ENCODE assay signal across 1 cellular context in genomic region chr18:57772387-57772799, GRCh38.
TF ChIP-seq lines count a peak whose summit lies in the region.

No MANE protein-coding gene starts in this region.

TF ChIP-seq in HepG2, 621 proteins besides CTCF, POLR2A, EP300 and RAD21 (continued from another document and continues in another):
- TF ChIP-seq, protein P1, sequence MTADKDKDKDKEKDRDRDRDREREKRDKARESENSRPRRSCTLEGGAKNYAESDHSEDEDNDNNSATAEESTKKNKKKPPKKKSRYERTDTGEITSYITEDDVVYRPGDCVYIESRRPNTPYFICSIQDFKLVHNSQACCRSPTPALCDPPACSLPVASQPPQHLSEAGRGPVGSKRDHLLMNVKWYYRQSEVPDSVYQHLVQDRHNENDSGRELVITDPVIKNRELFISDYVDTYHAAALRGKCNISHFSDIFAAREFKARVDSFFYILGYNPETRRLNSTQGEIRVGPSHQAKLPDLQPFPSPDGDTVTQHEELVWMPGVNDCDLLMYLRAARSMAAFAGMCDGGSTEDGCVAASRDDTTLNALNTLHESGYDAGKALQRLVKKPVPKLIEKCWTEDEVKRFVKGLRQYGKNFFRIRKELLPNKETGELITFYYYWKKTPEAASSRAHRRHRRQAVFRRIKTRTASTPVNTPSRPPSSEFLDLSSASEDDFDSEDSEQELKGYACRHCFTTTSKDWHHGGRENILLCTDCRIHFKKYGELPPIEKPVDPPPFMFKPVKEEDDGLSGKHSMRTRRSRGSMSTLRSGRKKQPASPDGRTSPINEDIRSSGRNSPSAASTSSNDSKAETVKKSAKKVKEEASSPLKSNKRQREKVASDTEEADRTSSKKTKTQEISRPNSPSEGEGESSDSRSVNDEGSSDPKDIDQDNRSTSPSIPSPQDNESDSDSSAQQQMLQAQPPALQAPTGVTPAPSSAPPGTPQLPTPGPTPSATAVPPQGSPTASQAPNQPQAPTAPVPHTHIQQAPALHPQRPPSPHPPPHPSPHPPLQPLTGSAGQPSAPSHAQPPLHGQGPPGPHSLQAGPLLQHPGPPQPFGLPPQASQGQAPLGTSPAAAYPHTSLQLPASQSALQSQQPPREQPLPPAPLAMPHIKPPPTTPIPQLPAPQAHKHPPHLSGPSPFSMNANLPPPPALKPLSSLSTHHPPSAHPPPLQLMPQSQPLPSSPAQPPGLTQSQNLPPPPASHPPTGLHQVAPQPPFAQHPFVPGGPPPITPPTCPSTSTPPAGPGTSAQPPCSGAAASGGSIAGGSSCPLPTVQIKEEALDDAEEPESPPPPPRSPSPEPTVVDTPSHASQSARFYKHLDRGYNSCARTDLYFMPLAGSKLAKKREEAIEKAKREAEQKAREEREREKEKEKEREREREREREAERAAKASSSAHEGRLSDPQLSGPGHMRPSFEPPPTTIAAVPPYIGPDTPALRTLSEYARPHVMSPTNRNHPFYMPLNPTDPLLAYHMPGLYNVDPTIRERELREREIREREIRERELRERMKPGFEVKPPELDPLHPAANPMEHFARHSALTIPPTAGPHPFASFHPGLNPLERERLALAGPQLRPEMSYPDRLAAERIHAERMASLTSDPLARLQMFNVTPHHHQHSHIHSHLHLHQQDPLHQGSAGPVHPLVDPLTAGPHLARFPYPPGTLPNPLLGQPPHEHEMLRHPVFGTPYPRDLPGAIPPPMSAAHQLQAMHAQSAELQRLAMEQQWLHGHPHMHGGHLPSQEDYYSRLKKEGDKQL (CRISPR knock-in tag; IDR thresholded peaks at IDR 0.05; ENCODE audit: low read depth) = peak; percentile 35; the same call in 1 of the 2 replicates
- peak; percentile 74; the same call in 1 of the 2 replicates for TF ChIP-seq MEF2D (CRISPR knock-in tag; IDR thresholded peaks at IDR 0.05)
- no peak for TF ChIP-seq ZNF256 (CRISPR knock-in tag; conservative IDR thresholded peaks at IDR 0.05)
- no peak for TF ChIP-seq CAMTA2 (CRISPR knock-in tag; IDR thresholded peaks at IDR 0.05; ENCODE audit: borderline replicate concordance)
- TF ChIP-seq ZBTB38 (CRISPR knock-in tag; IDR thresholded peaks at IDR 0.05) = peak; percentile 84
- peak; percentile 91 for TF ChIP-seq PHF5A (CRISPR knock-in tag; IDR thresholded peaks at IDR 0.05; ENCODE audit: low read depth, unreplicated experiment)
- TF ChIP-seq NFRKB (IDR thresholded peaks at IDR 0.05) = no peak
- TF ChIP-seq ETV6 (CRISPR knock-in tag; conservative IDR thresholded peaks at IDR 0.05) = no peak
- TF ChIP-seq TOE1 (CRISPR knock-in tag; IDR thresholded peaks at IDR 0.05) = no peak
- TF ChIP-seq ZNF564 (CRISPR knock-in tag; IDR thresholded peaks at IDR 0.05) = no peak
- no peak for TF ChIP-seq ZNF446 (CRISPR knock-in tag; IDR thresholded peaks at IDR 0.05)
- TF ChIP-seq GABPB1 (CRISPR knock-in tag; IDR thresholded peaks at IDR 0.05) = 0 out of 2 replicates have a peak, but pooled peaks have one; percentile 17
- no peak for TF ChIP-seq ZNF20 (CRISPR knock-in tag; IDR thresholded peaks at IDR 0.05)
- no peak for TF ChIP-seq MAFG (CRISPR knock-in tag; IDR thresholded peaks at IDR 0.05)
- no peak for TF ChIP-seq YEATS2 (CRISPR knock-in tag; IDR thresholded peaks at IDR 0.05; ENCODE audit: borderline replicate concordance)
- peak; percentile 77 for TF ChIP-seq REPIN1 (CRISPR knock-in tag; IDR thresholded peaks at IDR 0.05; ENCODE audit: borderline replicate concordance, low read depth)
- no peak for TF ChIP-seq ZNF775 (CRISPR knock-in tag; IDR thresholded peaks at IDR 0.05; ENCODE audit: borderline replicate concordance)
- TF ChIP-seq TCF12 (IDR thresholded peaks at IDR 0.05) = no peak
- TF ChIP-seq TCF12 (CRISPR knock-in tag; IDR thresholded peaks at IDR 0.05) = no peak
- TF ChIP-seq, protein P2, sequence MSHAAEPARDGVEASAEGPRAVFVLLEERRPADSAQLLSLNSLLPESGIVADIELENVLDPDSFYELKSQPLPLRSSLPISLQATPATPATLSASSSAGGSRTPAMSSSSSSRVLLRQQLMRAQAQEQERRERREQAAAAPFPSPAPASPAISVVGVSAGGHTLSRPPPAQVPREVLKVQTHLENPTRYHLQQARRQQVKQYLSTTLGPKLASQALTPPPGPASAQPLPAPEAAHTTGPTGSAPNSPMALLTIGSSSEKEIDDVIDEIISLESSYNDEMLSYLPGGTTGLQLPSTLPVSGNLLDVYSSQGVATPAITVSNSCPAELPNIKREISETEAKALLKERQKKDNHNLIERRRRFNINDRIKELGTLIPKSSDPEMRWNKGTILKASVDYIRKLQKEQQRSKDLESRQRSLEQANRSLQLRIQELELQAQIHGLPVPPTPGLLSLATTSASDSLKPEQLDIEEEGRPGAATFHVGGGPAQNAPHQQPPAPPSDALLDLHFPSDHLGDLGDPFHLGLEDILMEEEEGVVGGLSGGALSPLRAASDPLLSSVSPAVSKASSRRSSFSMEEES (CRISPR knock-in tag; IDR thresholded peaks at IDR 0.05) = peak; percentile 93
- TF ChIP-seq FOSL2 (CRISPR knock-in tag; IDR thresholded peaks at IDR 0.05) = peak; percentile 75
- TF ChIP-seq SYNCRIP (IDR thresholded peaks at IDR 0.05; ENCODE audit: insufficient read depth, low read depth, low read length) = no peak
- TF ChIP-seq ZNF768 (CRISPR knock-in tag; IDR thresholded peaks at IDR 0.05) = no peak; the same call in 1 of the 2 replicates
- no peak for TF ChIP-seq ZNF619 (CRISPR knock-in tag; IDR thresholded peaks at IDR 0.05)
- TF ChIP-seq ZNF34 (CRISPR knock-in tag; IDR thresholded peaks at IDR 0.05; ENCODE audit: borderline replicate concordance) = no peak
- no peak for TF ChIP-seq CHD4 (IDR thresholded peaks at IDR 0.05; ENCODE audit: borderline replicate concordance, low read length)
- no peak for TF ChIP-seq ZNF543 (CRISPR knock-in tag; IDR thresholded peaks at IDR 0.05)
- TF ChIP-seq ZNF607 (CRISPR knock-in tag; IDR thresholded peaks at IDR 0.05; ENCODE audit: borderline replicate concordance) = peak; percentile 88
- TF ChIP-seq, protein P3, sequence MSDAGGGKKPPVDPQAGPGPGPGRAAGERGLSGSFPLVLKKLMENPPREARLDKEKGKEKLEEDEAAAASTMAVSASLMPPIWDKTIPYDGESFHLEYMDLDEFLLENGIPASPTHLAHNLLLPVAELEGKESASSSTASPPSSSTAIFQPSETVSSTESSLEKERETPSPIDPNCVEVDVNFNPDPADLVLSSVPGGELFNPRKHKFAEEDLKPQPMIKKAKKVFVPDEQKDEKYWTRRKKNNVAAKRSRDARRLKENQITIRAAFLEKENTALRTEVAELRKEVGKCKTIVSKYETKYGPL (CRISPR knock-in tag; IDR thresholded peaks at IDR 0.05) = no peak
- TF ChIP-seq ZFYVE20 (CRISPR knock-in tag; IDR thresholded peaks at IDR 0.05; ENCODE audit: borderline replicate concordance, low read depth) = no peak
- no peak; the same call in 1 of the 2 replicates for TF ChIP-seq MIER2 (CRISPR knock-in tag; IDR thresholded peaks at IDR 0.05)
- TF ChIP-seq AHR (CRISPR knock-in tag; IDR thresholded peaks at IDR 0.05) = 0 out of 2 replicates have a peak, but pooled peaks have one; percentile 48
- TF ChIP-seq MAX (IDR thresholded peaks at IDR 0.05) = peak; percentile 98
- peak; percentile 99 for TF ChIP-seq MLX (CRISPR knock-in tag; IDR thresholded peaks at IDR 0.05)
- no peak for TF ChIP-seq NFYC (CRISPR knock-in tag; IDR thresholded peaks at IDR 0.05)
- TF ChIP-seq ZNF605 (CRISPR knock-in tag; IDR thresholded peaks at IDR 0.05) = peak; percentile 82
- peak; percentile 84 for TF ChIP-seq SAP130 (CRISPR knock-in tag; IDR thresholded peaks at IDR 0.05; ENCODE audit: low read depth)
- TF ChIP-seq ARID5B (CRISPR knock-in tag; IDR thresholded peaks at IDR 0.05) = peak; percentile 91
- TF ChIP-seq IRF2 (CRISPR knock-in tag; IDR thresholded peaks at IDR 0.05) = peak; percentile 74; the same call in 1 of the 2 replicates
- no peak for TF ChIP-seq ZHX2 (IDR thresholded peaks at IDR 0.05; ENCODE audit: low read depth)
- no peak for TF ChIP-seq ZHX2 (CRISPR knock-in tag; IDR thresholded peaks at IDR 0.05; ENCODE audit: borderline replicate concordance)
- TF ChIP-seq SUZ12 (IDR thresholded peaks at IDR 0.05; ENCODE audit: low read depth, low read length) = no peak
- no peak for TF ChIP-seq FOSL1 (CRISPR knock-in tag; IDR thresholded peaks at IDR 0.05; ENCODE audit: borderline replicate concordance)
- no peak for TF ChIP-seq ZNF350 (CRISPR knock-in tag; IDR thresholded peaks at IDR 0.05; ENCODE audit: borderline replicate concordance, low read depth)
- TF ChIP-seq TP53 (CRISPR knock-in tag; conservative IDR thresholded peaks at IDR 0.05) = no peak
- 0 out of 2 replicates have a peak, but pooled peaks have one; percentile 60 for TF ChIP-seq KDM4B (CRISPR knock-in tag; IDR thresholded peaks at IDR 0.05)
- no peak for TF ChIP-seq SMARCC2 (IDR thresholded peaks at IDR 0.05)
- no peak for TF ChIP-seq SRSF4 (IDR thresholded peaks at IDR 0.05; ENCODE audit: low read depth, low read length, poor library complexity, severe bottlenecking)
- no peak for TF ChIP-seq ZNF703 (CRISPR knock-in tag; IDR thresholded peaks at IDR 0.05; ENCODE audit: borderline replicate concordance)
- TF ChIP-seq ZBTB7A (CRISPR knock-in tag; IDR thresholded peaks at IDR 0.05) = 0 out of 2 replicates have a peak, but pooled peaks have one; percentile 56
